ENCODE assay signal across 12 cellular contexts in the genomic region with DNA sequence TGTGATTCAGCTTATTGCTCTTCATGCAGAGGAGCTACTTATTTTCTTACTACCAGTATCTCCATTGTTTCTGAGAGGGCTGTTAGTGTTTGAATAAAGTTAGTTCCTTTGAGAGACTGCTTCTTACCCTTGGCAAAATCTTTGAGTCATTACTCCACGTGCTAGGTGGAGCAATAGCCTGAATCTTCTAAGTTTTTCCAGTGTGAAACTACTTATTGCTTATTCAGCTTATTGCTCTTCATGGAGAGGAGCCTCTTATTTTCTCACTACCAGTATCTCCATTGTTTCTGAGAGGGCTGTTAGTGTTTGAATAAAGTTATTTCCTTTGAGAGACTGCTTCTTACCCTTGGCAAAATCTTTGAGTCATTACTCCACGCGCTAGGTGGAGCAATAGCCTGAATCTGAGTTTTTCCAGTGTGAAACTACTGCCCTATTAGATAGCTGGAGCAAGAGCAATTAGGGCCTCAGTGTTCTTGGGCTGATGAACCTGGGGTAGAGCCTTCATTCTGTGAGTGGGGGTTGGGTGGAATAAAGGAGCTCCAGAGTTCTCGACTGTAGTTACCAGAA. TPM values are rescaled to one million over a fixed set of nuclear protein-coding genes. Genes with fewer than 3 reads are reported as not detected.
A peak's percentile ranks its signal among the peaks of the same experiment; 100 is the strongest.
DNase-seq lines count a peak whose midpoint lies in the region; ATAC-seq and TF ChIP-seq lines count a peak whose summit lies in the region.
"Had no signal": no experiment of that assay in that cellular context is flagged by ENCODE, and none has a peak within 500 bp of the region (broad histone marks: within the 10 kb centered on the region; RNA-seq: fewer than 3 reads in every experiment).

No MANE protein-coding gene starts in this region.

- H3K36me3 Mint-ChIP-seq in activated CD8-positive, alpha-beta T cell treated with anti-CD3 and anti-CD28 coated beads for 36 hours (ENCODE audit: low read depth): peaks cover 36% of the 10 kb centered on the region
- peaks cover 39% of the 10 kb centered on the region for H3K36me3 Mint-ChIP-seq in activated CD8-positive, alpha-beta T cell treated with anti-CD3 and anti-CD28 coated beads, Interleukin-2, amount 10 ng/mL, durations not matched to agents 7 days and 5 days (ENCODE audit: low read depth)
- peaks cover 56% of the 10 kb centered on the region for H3K36me3 Mint-ChIP-seq in activated B cell treated with CpG ODN at 0.5 μM for 24 hours (ENCODE audit: low read depth)
- peaks cover 23 to 36% of the 10 kb centered on the region in 2 donors for H3K36me3 Mint-ChIP-seq in stimulated activated naive B cell treated with anti-CD40 and anti-IgM and Interleukin-4, amounts not matched to agents 10 μg/mL and 1 μg/mL and 100 μg/mL, for 72 hours

- POLR2A ChIA-PET in activated CD8-positive, alpha-beta T cell treated with anti-CD3 and anti-CD28 coated beads for 36 hours (lab: Charles Lee): interaction anchor here (0.6 kb wide), 1 partner anchor 9 kb away, joined by 3 read pairs; no protein-coding TSS in a partner anchor
- POLR2A ChIA-PET in activated CD8-positive, alpha-beta T cell treated with anti-CD3 and anti-CD28 coated beads, Interleukin-2, amount 10 ng/mL, durations not matched to agents 7 days and 5 days (lab: Charles Lee): no interaction called here
- POLR2A ChIA-PET in activated B cell treated with CpG ODN at 0.5 μM for 24 hours (lab: Charles Lee): interaction anchor here (0.6 kb wide), 1 partner anchor 305 kb away, joined by 3 read pairs; no protein-coding TSS in a partner anchor

- TF ChIP-seq CTCF in activated CD8-positive, alpha-beta T cell treated with anti-CD3 and anti-CD28 coated beads for 36 hours (IDR thresholded peaks at IDR 0.05): no peak
- TF ChIP-seq CTCF in activated B cell treated with CpG ODN at 0.5 μM for 24 hours (IDR thresholded peaks at IDR 0.05) (no peak), fibroblast of the aortic adventitia (IDR thresholded peaks at IDR 0.05; ENCODE audit: insufficient read depth, low read length) (no peak)

- H3K4me3 ChIP-seq in fibroblast of the aortic adventitia (ENCODE audit: low read depth, low read length): no peak overlapping the region
- H3K4me3 ChIP-seq: ovary had no signal

- no peak for ATAC-seq in activated CD8-positive, alpha-beta T cell treated with anti-CD3 and anti-CD28 coated beads for 36 hours
- ATAC-seq in activated CD8-positive, alpha-beta T cell treated with anti-CD3 and anti-CD28 coated beads, Interleukin-2, amount 10 ng/mL, durations not matched to agents 7 days and 5 days: no peak
- no peak for ATAC-seq in activated B cell treated with CpG ODN at 0.5 μM for 24 hours (ENCODE audit: low read depth)
- ATAC-seq in stimulated activated naive B cell treated with anti-CD40 and anti-IgM and Interleukin-4, amounts not matched to agents 10 μg/mL and 1 μg/mL and 100 μg/mL, for 72 hours (replicated peaks): no peak
- ATAC-seq in HG03095 (IDR thresholded peaks at IDR 0.05; ENCODE audit: unreplicated experiment): no peak

- H3K4me3 Mint-ChIP-seq in activated CD8-positive, alpha-beta T cell treated with anti-CD3 and anti-CD28 coated beads for 36 hours: no peak overlapping the region
- no peak overlapping the region for H3K4me3 Mint-ChIP-seq in activated CD8-positive, alpha-beta T cell treated with anti-CD3 and anti-CD28 coated beads, Interleukin-2, amount 10 ng/mL, durations not matched to agents 7 days and 5 days
- no peak overlapping the region for H3K4me3 Mint-ChIP-seq in activated B cell treated with CpG ODN at 0.5 μM for 24 hours
- H3K4me3 Mint-ChIP-seq in stimulated activated naive B cell treated with anti-CD40 and anti-IgM and Interleukin-4, amounts not matched to agents 10 μg/mL and 1 μg/mL and 100 μg/mL, for 72 hours: no peak overlapping the region

- CTCF ChIA-PET in activated CD8-positive, alpha-beta T cell treated with anti-CD3 and anti-CD28 coated beads for 36 hours (lab: Charles Lee): interaction anchor here (0.8 to 1.8 kb wide), 4 partner anchors 9 to 315 kb away, joined by 3 to 4 read pairs (median 4); no protein-coding TSS in a partner anchor
- CTCF ChIA-PET in activated CD8-positive, alpha-beta T cell treated with anti-CD3 and anti-CD28 coated beads, Interleukin-2, amount 10 ng/mL, durations not matched to agents 7 days and 5 days (lab: Charles Lee): interaction anchor here (1.2 to 1.3 kb wide), 3 partner anchors 78 to 315 kb away, joined by 3 to 4 read pairs (median 4); no protein-coding TSS in a partner anchor
- CTCF ChIA-PET in activated B cell treated with CpG ODN at 0.5 μM for 24 hours (lab: Charles Lee): interaction anchor here (0.7 to 1.4 kb wide), 4 partner anchors 9 to 951 kb away, joined by 3 read pairs; no protein-coding TSS in a partner anchor

- intact Hi-C loops in activated CD8-positive, alpha-beta T cell treated with anti-CD3 and anti-CD28 coated beads for 36 hours (cut with micrococcal nuclease): no loop called here
- intact Hi-C loops in activated B cell treated with CpG ODN at 0.5 μM for 24 hours (cut with micrococcal nuclease): no loop called here

- no peaks in the 10 kb centered on the region for H3K9me3 Mint-ChIP-seq in activated CD8-positive, alpha-beta T cell treated with anti-CD3 and anti-CD28 coated beads for 36 hours
- no peaks in the 10 kb centered on the region for H3K9me3 Mint-ChIP-seq in activated CD8-positive, alpha-beta T cell treated with anti-CD3 and anti-CD28 coated beads, Interleukin-2, amount 10 ng/mL, durations not matched to agents 7 days and 5 days (ENCODE audit: insufficient read depth)
- no peaks in the 10 kb centered on the region for H3K9me3 Mint-ChIP-seq in activated B cell treated with CpG ODN at 0.5 μM for 24 hours
- H3K9me3 Mint-ChIP-seq in stimulated activated naive B cell treated with anti-CD40 and anti-IgM and Interleukin-4, amounts not matched to agents 10 μg/mL and 1 μg/mL and 100 μg/mL, for 72 hours: no peaks in the 10 kb centered on the region

- peaks cover 59% of the 10 kb centered on the region for H3K4me1 Mint-ChIP-seq in activated CD8-positive, alpha-beta T cell treated with anti-CD3 and anti-CD28 coated beads for 36 hours (ENCODE audit: low read depth)
- H3K4me1 Mint-ChIP-seq in activated CD8-positive, alpha-beta T cell treated with anti-CD3 and anti-CD28 coated beads, Interleukin-2, amount 10 ng/mL, durations not matched to agents 7 days and 5 days (ENCODE audit: low read depth): peaks cover 31% of the 10 kb centered on the region
- peaks cover 38% of the 10 kb centered on the region for H3K4me1 Mint-ChIP-seq in activated B cell treated with CpG ODN at 0.5 μM for 24 hours
- H3K4me1 Mint-ChIP-seq in stimulated activated naive B cell treated with anti-CD40 and anti-IgM and Interleukin-4, amounts not matched to agents 10 μg/mL and 1 μg/mL and 100 μg/mL, for 72 hours: peaks cover 28 to 54% of the 10 kb centered on the region in 2 donors

- no peaks in the 10 kb centered on the region for H3K27me3 Mint-ChIP-seq in activated CD8-positive, alpha-beta T cell treated with anti-CD3 and anti-CD28 coated beads for 36 hours
- no peaks in the 10 kb centered on the region for H3K27me3 Mint-ChIP-seq in activated CD8-positive, alpha-beta T cell treated with anti-CD3 and anti-CD28 coated beads, Interleukin-2, amount 10 ng/mL, durations not matched to agents 7 days and 5 days (ENCODE audit: low read depth)
- no peaks in the 10 kb centered on the region for H3K27me3 Mint-ChIP-seq in activated B cell treated with CpG ODN at 0.5 μM for 24 hours
- no peaks in the 10 kb centered on the region for H3K27me3 Mint-ChIP-seq in stimulated activated naive B cell treated with anti-CD40 and anti-IgM and Interleukin-4, amounts not matched to agents 10 μg/mL and 1 μg/mL and 100 μg/mL, for 72 hours

- DNase-seq in activated CD8-positive, alpha-beta T cell treated with anti-CD3 and anti-CD28 coated beads for 36 hours: no peak
- no peak for DNase-seq in activated CD8-positive, alpha-beta T cell treated with anti-CD3 and anti-CD28 coated beads, Interleukin-2, amount 10 ng/mL, durations not matched to agents 7 days and 5 days
- no peak for DNase-seq in activated B cell treated with CpG ODN at 0.5 μM for 24 hours
- DNase-seq in fibroblast of the aortic adventitia (ENCODE audit: low read depth): peak; percentile 49
- no peak for DNase-seq in stimulated activated naive B cell treated with anti-CD40 and anti-IgM and Interleukin-4, amounts not matched to agents 10 μg/mL and 1 μg/mL and 100 μg/mL, for 72 hours
- no peak for DNase-seq in AML-193 (lab: John Stamatoyannopoulos, UW)
- DNase-seq in nucleus accumbens (lab: John Stamatoyannopoulos, UW): no peak
- DNase-seq: brain microvascular endothelial cell, left cardiac atrium, NCI-H1417, ovary had no signal

- H3K27ac Mint-ChIP-seq in activated CD8-positive, alpha-beta T cell treated with anti-CD3 and anti-CD28 coated beads for 36 hours: peak overlapping the region; percentile 80
- H3K27ac Mint-ChIP-seq in activated CD8-positive, alpha-beta T cell treated with anti-CD3 and anti-CD28 coated beads, Interleukin-2, amount 10 ng/mL, durations not matched to agents 7 days and 5 days: no peak overlapping the region
- peak overlapping the region; percentile 41 for H3K27ac Mint-ChIP-seq in activated B cell treated with CpG ODN at 0.5 μM for 24 hours
- peak overlapping the region; percentile 78 for H3K27ac Mint-ChIP-seq in stimulated activated naive B cell treated with anti-CD40 and anti-IgM and Interleukin-4, amounts not matched to agents 10 μg/mL and 1 μg/mL and 100 μg/mL, for 72 hours

RNA-seq across cellular contexts. Expression of gene GPBP1, which starts 41.9 kb away (rescaled TPM):
- total RNA-seq in activated CD8-positive, alpha-beta T cell treated with anti-CD3 and anti-CD28 coated beads for 36 hours: 10 to 100 TPM; 87.9 to 88.5 TPM
- total RNA-seq in activated CD8-positive, alpha-beta T cell treated with anti-CD3 and anti-CD28 coated beads, Interleukin-2, amount 10 ng/mL, durations not matched to agents 7 days and 5 days: 10 to 100 TPM; 76.4 to 84.6 TPM
- total RNA-seq in activated B cell treated with CpG ODN at 0.5 μM for 24 hours (130 and 142 TPM in 2 replicates), fibroblast of the aortic adventitia (ENCODE audit: low replicate concordance) (73.6 and 113 TPM in 2 replicates)
